In the genomic region with DNA sequence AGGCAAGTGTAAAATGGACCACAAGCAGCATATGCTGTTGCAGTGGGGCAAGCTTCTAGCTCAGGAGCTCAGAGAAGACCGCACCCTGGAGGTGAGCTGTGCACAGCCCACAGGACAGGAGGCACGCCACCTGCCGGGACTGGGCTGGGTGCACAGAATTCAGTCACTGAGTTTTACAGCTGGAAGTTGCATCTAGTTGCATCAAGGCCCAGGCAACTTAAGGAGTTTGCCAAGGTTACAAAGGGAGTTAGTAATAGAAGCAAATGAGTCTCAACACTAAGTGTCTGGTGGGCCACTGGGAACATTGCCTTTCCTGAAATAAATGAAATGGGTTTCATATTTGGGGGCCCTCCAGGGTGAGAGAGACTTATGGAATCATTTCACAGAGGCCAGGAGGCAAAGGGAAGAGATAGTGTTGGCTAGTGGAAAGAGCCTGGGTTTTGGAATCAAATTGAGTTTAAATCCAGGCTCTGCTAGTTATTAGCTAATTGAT, we compare ENCODE assay signal across 8 cellular contexts.
DNase-seq lines count a peak whose midpoint lies in the region; ATAC-seq, FAIRE-seq and TF ChIP-seq lines count a peak whose summit lies in the region.

No MANE protein-coding gene starts in this region.

- DNase-seq in stimulated activated CD4-positive, alpha-beta T cell treated with anti-CD3 and anti-CD28 coated beads, Interleukin-12 subunit alpha, Interleukin-12 subunit beta, amount 100 ng/mL, for 4 hours: peak; percentile 22
- DNase-seq in stimulated activated CD4-positive, alpha-beta T cell treated with anti-CD3 and anti-CD28 coated beads, Interleukin-2, amount 100 ng/mL, for 48 hours: no peak
- peak; percentile 45 for DNase-seq in RCC 7860 (ENCODE audit: low spot score)
- peak; percentile 36 for DNase-seq in fibroblast of pulmonary artery (ENCODE audit: low read depth)
- DNase-seq in NCI-H1105 (lab: John Stamatoyannopoulos, UW): no peak
- DNase-seq in NCI-H526 treated with DMSO at 0.1 percent for 48 hours (lab: John Stamatoyannopoulos, UW): no peak
- DNase-seq in inferior parietal cortex (ENCODE audit: extremely low spot score): no peak

- TF ChIP-seq CTCF in fibroblast of pulmonary artery (IDR thresholded peaks at IDR 0.05; ENCODE audit: low read length, missing control alignments): no peak

- no peak for FAIRE-seq in RCC 7860 (lab: Jason Lieb, UNC)

- no peak overlapping the region for H3K4me3 ChIP-seq in fibroblast of pulmonary artery (replicated peaks; ENCODE audit: low read depth, low read length)

- ATAC-seq in HG02870 (IDR thresholded peaks at IDR 0.05; ENCODE audit: unreplicated experiment): peak; percentile 46

Comparison
In these comparisons a context has a peak if more than half of its experiments do, and no peak if none do; other contexts are left out.
1. DNase-seq: peak in stimulated activated CD4-positive, alpha-beta T cell treated with anti-CD3 and anti-CD28 coated beads, Interleukin-12 subunit alpha, Interleukin-12 subunit beta, amount 100 ng/mL, for 4 hours (single experiment), RCC 7860 (single experiment) and fibroblast of pulmonary artery (single experiment); none in stimulated activated CD4-positive, alpha-beta T cell treated with anti-CD3 and anti-CD28 coated beads, Interleukin-2, amount 100 ng/mL, for 48 hours (0 of 2), NCI-H1105 (single experiment), NCI-H526 treated with DMSO at 0.1 percent for 48 hours (single experiment) and inferior parietal cortex (single experiment).